Comparison of ENCODE assay signal across 9 cellular contexts in genomic region chr14:51996148-51996746, GRCh38. TPM values are rescaled to one million over a fixed set of nuclear protein-coding genes. Genes with fewer than 3 reads are reported as not detected.
DNase-seq lines count a peak whose midpoint lies in the region; ATAC-seq, FAIRE-seq and TF ChIP-seq lines count a peak whose summit lies in the region.
"Had no signal": no experiment of that assay in that cellular context is flagged by ENCODE, and none has a peak within 500 bp of the region (broad histone marks: within the 10 kb centered on the region; RNA-seq: fewer than 3 reads in every experiment).

No MANE protein-coding gene starts in this region.

- H3K9ac ChIP-seq in Karpas-422 (ENCODE audit: low read length) (no peak overlapping the region), mesenchymal stem cell (ENCODE audit: low read length) (peak overlapping the region; percentile 35)

- H3K36me3 ChIP-seq in Karpas-422 (ENCODE audit: insufficient read depth, low read length) (peaks cover 95% of the 10 kb centered on the region), bronchial epithelial cell (ENCODE audit: control insufficient read depth, insufficient read depth, low read length) (peaks cover 5% of the 10 kb centered on the region), mesenchymal stem cell (ENCODE audit: control insufficient read depth in 1 of 2, insufficient read depth in 2 of 2, low read depth in 1 of 2, low read length in 2 of 2) (peaks cover 7 to 81% of the 10 kb centered on the region in 2 experiments)

- H3K9me3 ChIP-seq in Karpas-422 (ENCODE audit: low read length) = no peaks in the 10 kb centered on the region
- H3K9me3 ChIP-seq in mesenchymal stem cell (ENCODE audit: control insufficient read depth, low read length) = no peaks in the 10 kb centered on the region

- no peak overlapping the region for H3K23ac ChIP-seq in mesenchymal stem cell (ENCODE audit: low read length in 2 of 2)

- no peak for FAIRE-seq in bronchial epithelial cell (lab: Jason Lieb, UNC)

- H2BK5ac ChIP-seq in mesenchymal stem cell (ENCODE audit: low read depth, low read length, poor library complexity, severe bottlenecking) = no peak overlapping the region

- H3K4me2 ChIP-seq in Karpas-422 (ENCODE audit: low read depth, low read length, poor library complexity, severe bottlenecking) = no peak overlapping the region
- no peak overlapping the region for H3K4me2 ChIP-seq in mesenchymal stem cell (ENCODE audit: low read length, poor library complexity, severe bottlenecking)

- no peaks in the 10 kb centered on the region for H3K9me2 ChIP-seq in Karpas-422 (replicated peaks; ENCODE audit: insufficient read depth, low read length)

- H3K4ac ChIP-seq in mesenchymal stem cell (ENCODE audit: low read depth in 1 of 2, low read length in 2 of 2) = no peak overlapping the region

- DNase-seq in Karpas-422 (peak; percentile 77), bronchial epithelial cell (ENCODE audit: low read depth) (peak; percentile 49), mesenchymal stem cell (peak; percentile 64), NCI-H128 (lab: John Stamatoyannopoulos, UW; ENCODE audit: unreplicated experiment) (no peak), NCI-H345 treated with DMSO at 0.1 percent for 48 hours (lab: John Stamatoyannopoulos, UW; ENCODE audit: unreplicated experiment) (no peak), hepatic stellate cell (ENCODE audit: low spot score) (no peak)
- DNase-seq: activated T-cell treated with anti-CD3 and anti-CD28 coated beads for 4 hours had no signal

- no peak for ATAC-seq in HG03460 (IDR thresholded peaks at IDR 0.05; ENCODE audit: unreplicated experiment)

- H3K4me1 ChIP-seq in Karpas-422 (ENCODE audit: low read length) (peaks cover 24% of the 10 kb centered on the region), mesenchymal stem cell (ENCODE audit: control insufficient read depth, insufficient read depth, low read depth, low read length) (peaks cover 2% of the 10 kb centered on the region)

- 17% methylated on average over 2 of the region's 4 CpGs for WGBS in mesenchymal stem cell

- H2BK12ac ChIP-seq in mesenchymal stem cell (ENCODE audit: low read length in 2 of 2) = no peak overlapping the region

- H2AFZ ChIP-seq in Karpas-422 (ENCODE audit: low read length) (no peak overlapping the region), mesenchymal stem cell (ENCODE audit: low read depth, low read length) (no peak overlapping the region)

- H3K27me3 ChIP-seq in Karpas-422 (ENCODE audit: low read length) (no peaks in the 10 kb centered on the region), bronchial epithelial cell (ENCODE audit: control insufficient read depth, insufficient read depth, low read length) (no peaks in the 10 kb centered on the region), mesenchymal stem cell (ENCODE audit: control insufficient read depth in 1 of 2, insufficient read depth in 1 of 2, low read length in 2 of 2) (no peaks in the 10 kb centered on the region)

- peaks cover 82% of the 10 kb centered on the region for H3K79me2 ChIP-seq in Karpas-422 (ENCODE audit: low read length)

- no peak overlapping the region for H4K91ac ChIP-seq in mesenchymal stem cell (ENCODE audit: low read length)

- H3K18ac ChIP-seq in mesenchymal stem cell (ENCODE audit: low read depth in 1 of 2, low read length in 2 of 2) = no peak overlapping the region

- H4K20me1 ChIP-seq in Karpas-422 (ENCODE audit: insufficient read depth, low read depth, low read length) = peaks cover 5% of the 10 kb centered on the region; the same call in 1 of the 2 replicates

- no peak overlapping the region for H3K14ac ChIP-seq in mesenchymal stem cell (ENCODE audit: low read length in 2 of 2)

- H2BK15ac ChIP-seq in mesenchymal stem cell (ENCODE audit: low read depth, poor library complexity, severe bottlenecking) = no peak overlapping the region

- TF ChIP-seq CTCF in C4-2B (conservative IDR thresholded peaks at IDR 0.05) (peak; percentile 93), bronchial epithelial cell (IDR thresholded peaks at IDR 0.05; ENCODE audit: insufficient read depth, low read length, severe bottlenecking) (peak; percentile 43)

- H3K27ac ChIP-seq in C4-2B (no peak overlapping the region), Karpas-422 (ENCODE audit: low read length) (no peak overlapping the region), mesenchymal stem cell (ENCODE audit: low read length, poor library complexity, severe bottlenecking) (no peak overlapping the region)

- no peak overlapping the region for H2AK5ac ChIP-seq in mesenchymal stem cell (ENCODE audit: low read length, severe bottlenecking)

- H4K8ac ChIP-seq in mesenchymal stem cell (ENCODE audit: low read length) = no peak overlapping the region

- no peak overlapping the region for H2BK120ac ChIP-seq in mesenchymal stem cell (ENCODE audit: low read depth, low read length)

- H3K79me1 ChIP-seq in mesenchymal stem cell (replicated peaks; ENCODE audit: low read length, poor library complexity, severe bottlenecking) = peaks cover 7% of the 10 kb centered on the region

- H3K4me3 ChIP-seq in Karpas-422 (ENCODE audit: low read length) (no peak overlapping the region), bronchial epithelial cell (ENCODE audit: low read depth, low read length) (no peak overlapping the region), mesenchymal stem cell (ENCODE audit: insufficient read depth in 1 of 2, low read depth in 1 of 2, low read length in 2 of 2) (no peak overlapping the region)

RNA-seq across cellular contexts. Expression of gene RTRAF, which starts 6.9 kb away (rescaled TPM):
- total RNA-seq in Karpas-422 (2014; rRNA removed; shearing (Covaris generic); ENCODE audit: low replicate concordance) = 291 and 784 TPM in 2 replicates
- total RNA-seq in bronchial epithelial cell = 54.8 and 69.2 TPM in 2 replicates
- 522 TPM for polyA plus RNA-seq in mesenchymal stem cell (2013, experiment 1 of 2)
- 530 TPM for polyA plus RNA-seq in mesenchymal stem cell (2013, experiment 2 of 2)

Comparison
In these comparisons a context has a peak if more than half of its experiments do, and no peak if none do; other contexts are left out.
1. DNase-seq: peak in Karpas-422 (single experiment), bronchial epithelial cell (single experiment) and mesenchymal stem cell (single experiment); none in NCI-H128 (single experiment), NCI-H345 treated with DMSO at 0.1 percent for 48 hours (single experiment) and hepatic stellate cell (single experiment).